Comparison of ENCODE assay signal across 29 cellular contexts in the genomic region with DNA sequence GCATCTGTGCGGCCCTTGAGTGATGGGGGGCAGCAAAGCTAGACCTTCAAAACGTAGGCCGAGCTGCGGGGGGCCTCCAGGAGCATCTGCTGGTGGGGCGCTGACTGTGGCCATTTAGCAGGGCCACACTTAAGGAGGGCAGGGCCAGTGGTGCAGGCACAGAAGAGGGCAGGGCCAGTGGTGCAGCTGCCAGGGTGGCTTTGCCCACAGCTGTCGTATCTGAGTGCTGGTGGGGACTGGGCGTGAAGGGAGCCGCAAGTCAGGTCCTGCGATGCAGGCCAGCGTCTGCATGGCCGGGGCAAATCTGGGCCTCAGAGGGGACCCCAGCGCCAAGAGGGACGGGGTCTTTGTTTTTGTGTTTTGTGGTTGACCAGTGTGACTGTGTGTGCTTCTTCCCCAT. TPM values are rescaled to one million over a fixed set of nuclear protein-coding genes. Genes with fewer than 3 reads are reported as not detected.
"Had no signal": no experiment of that assay in that cellular context is flagged by ENCODE, and none has a peak within 500 bp of the region (broad histone marks: within the 10 kb centered on the region; RNA-seq: fewer than 3 reads in every experiment).

No MANE protein-coding gene starts in this region.

- H3K4me1 ChIP-seq: body of pancreas, gastroesophageal sphincter, right lobe of liver, thyroid gland, upper lobe of right lung had no signal

- H2AFZ ChIP-seq: hepatocyte had no signal

- H3K4me2 ChIP-seq: hepatocyte had no signal

- H3K36me3 Mint-ChIP-seq: activated naive CD8-positive, alpha-beta T cell; natural killer cell treated with Interleukin-12 subunit alpha and Interleukin-12 subunit beta and Interleukin-15 and Interleukin-18, amount 100 ng/mL, for 72 hours had no signal

- H3K9me3 Mint-ChIP-seq: effector memory CD8-positive, alpha-beta T cell; memory B cell; natural killer cell treated with Interleukin-12 subunit alpha and Interleukin-12 subunit beta and Interleukin-15 and Interleukin-18, amount 100 ng/mL, for 72 hours; stimulated activated naive CD8-positive, alpha-beta T cell treated with anti-CD3 and anti-CD28 coated beads, Interleukin-15, Interleukin-2, amounts not matched to agents 100 ng/mL and 50 ng/mL, for 24 hours had no signal

- H3K9me3 ChIP-seq: body of pancreas, gastroesophageal sphincter, right lobe of liver, thyroid gland, upper lobe of right lung had no signal

- H3K36me3 ChIP-seq: right lobe of liver, thyroid gland, upper lobe of right lung had no signal

- H3K27ac Mint-ChIP-seq: activated CD4-positive, alpha-beta T cell treated with anti-CD3 and anti-CD28 coated beads for 36 hours; activated CD8-positive, alpha-beta T cell treated with anti-CD3 and anti-CD28 coated beads, Interleukin-2, amount 10 ng/mL, durations not matched to agents 7 days and 5 days; activated naive CD8-positive, alpha-beta T cell; effector memory CD8-positive, alpha-beta T cell; memory B cell; natural killer cell treated with Interleukin-12 subunit alpha and Interleukin-12 subunit beta and Interleukin-15 and Interleukin-18, amount 100 ng/mL, for 72 hours; stimulated activated naive CD8-positive, alpha-beta T cell treated with anti-CD3 and anti-CD28 coated beads, Interleukin-15, Interleukin-2, amounts not matched to agents 100 ng/mL and 50 ng/mL, for 24 hours had no signal

- H3K27ac ChIP-seq: body of pancreas, coronary artery, gastroesophageal sphincter, hepatocyte, right lobe of liver, skin epidermis, thyroid gland, upper lobe of right lung had no signal

- H3K4me3 ChIP-seq: body of pancreas, coronary artery, gastroesophageal sphincter, hepatocyte, right lobe of liver, skin epidermis, thyroid gland, upper lobe of right lung had no signal

- H3K27me3 ChIP-seq: body of pancreas, gastroesophageal sphincter, hepatocyte, right lobe of liver, thyroid gland, upper lobe of right lung had no signal

- H3K27me3 Mint-ChIP-seq: activated CD4-positive, alpha-beta T cell treated with anti-CD3 and anti-CD28 coated beads for 36 hours; activated naive CD8-positive, alpha-beta T cell; effector memory CD8-positive, alpha-beta T cell; memory B cell; natural killer cell treated with Interleukin-12 subunit alpha and Interleukin-12 subunit beta and Interleukin-15 and Interleukin-18, amount 100 ng/mL, for 72 hours; stimulated activated naive CD8-positive, alpha-beta T cell treated with anti-CD3 and anti-CD28 coated beads, Interleukin-15, Interleukin-2, amounts not matched to agents 100 ng/mL and 50 ng/mL, for 24 hours had no signal

- H3K4me3 Mint-ChIP-seq: activated CD4-positive, alpha-beta T cell treated with anti-CD3 and anti-CD28 coated beads for 36 hours; activated CD8-positive, alpha-beta T cell treated with anti-CD3 and anti-CD28 coated beads, Interleukin-2, amount 10 ng/mL, durations not matched to agents 7 days and 5 days; activated naive CD8-positive, alpha-beta T cell; effector memory CD8-positive, alpha-beta T cell; memory B cell; natural killer cell treated with Interleukin-12 subunit alpha and Interleukin-12 subunit beta and Interleukin-15 and Interleukin-18, amount 100 ng/mL, for 72 hours; stimulated activated naive CD8-positive, alpha-beta T cell treated with anti-CD3 and anti-CD28 coated beads, Interleukin-15, Interleukin-2, amounts not matched to agents 100 ng/mL and 50 ng/mL, for 24 hours had no signal

- ATAC-seq: activated CD4-positive, alpha-beta T cell treated with anti-CD3 and anti-CD28 coated beads for 36 hours; activated CD8-positive, alpha-beta T cell treated with anti-CD3 and anti-CD28 coated beads, Interleukin-2, amount 10 ng/mL, durations not matched to agents 7 days and 5 days; body of pancreas; effector memory CD8-positive, alpha-beta T cell; gastroesophageal sphincter; left colon; upper lobe of right lung had no signal

- DNase-seq: activated CD4-positive, alpha-beta T cell treated with anti-CD3 and anti-CD28 coated beads for 36 hours; activated CD4-positive, CD25-positive, alpha-beta regulatory T cell; activated CD8-positive, alpha-beta T cell treated with anti-CD3 and anti-CD28 coated beads, Interleukin-2, amount 10 ng/mL, durations not matched to agents 7 days and 5 days; activated effector memory CD4-positive, alpha-beta T cell treated with Interleukin-2 at 50 U/mL for 16 hours; activated naive CD4-positive, alpha-beta T cell treated with Interleukin-2 at 50 U/mL for 16 hours; aorta; body of pancreas; cerebellar nuclear complex; effector memory CD8-positive, alpha-beta T cell; erythroblast; islet precursor cell; left colon; right lobe of liver; stimulated activated CD4-positive, alpha-beta T cell treated with anti-CD3 and anti-CD28 coated beads, Interleukin-12 subunit alpha, Interleukin-12 subunit beta, amount 100 ng/mL, for 4 hours; stimulated activated CD4-positive, alpha-beta T cell treated with anti-CD3 and anti-CD28 coated beads, Interleukin-4, amount 100 ng/mL, for 1 hour; T-helper 1 cell; thyroid gland; upper lobe of right lung had no signal

- H3K4me1 Mint-ChIP-seq: activated CD4-positive, alpha-beta T cell treated with anti-CD3 and anti-CD28 coated beads for 36 hours; memory B cell had no signal

RNA-seq across cellular contexts. Expression of a gene that starts 37.5 kb away (rescaled TPM):
- total RNA-seq: fibroblast of lung, fibroblast of villous mesenchyme, osteocyte had no signal
- polyA plus RNA-seq: fibroblast of lung had no signal
